Comparison of ENCODE assay signal across 24 cellular contexts in genomic region chr7:94431203-94431602, GRCh38. TPM values are rescaled to one million over a fixed set of nuclear protein-coding genes. Genes with fewer than 3 reads are reported as not detected.
DNase-seq lines count a peak whose midpoint lies in the region; ATAC-seq and TF ChIP-seq lines count a peak whose summit lies in the region.
"Had no signal": no experiment of that assay in that cellular context is flagged by ENCODE, and none has a peak within 500 bp of the region (broad histone marks: within the 10 kb centered on the region; RNA-seq: fewer than 3 reads in every experiment).

No MANE protein-coding gene starts in this region.

- H2AFZ ChIP-seq in GM23248, result no peak overlapping the region
- no peak overlapping the region for H2AFZ ChIP-seq in smooth muscle cell (ENCODE audit: low read depth)

- WGBS in GM23248 (ENCODE audit: low coverage in 1 of 2, low lambda C conversion rate in 2 of 2, missing lambda C conversion rate in 2 of 2), 2 experiments, result 21 to 33% methylated on average over 1 of the region's 1 CpG
- WGBS in smooth muscle cell (ENCODE audit: low lambda C conversion rate), result 58% methylated on average over 1 of the region's 1 CpG

- H3K4me3 ChIP-seq in GM23248, result no peak overlapping the region
- H3K4me3 ChIP-seq in fibroblast of the aortic adventitia (ENCODE audit: low read depth, low read length), result no peak overlapping the region
- no peak overlapping the region for H3K4me3 ChIP-seq in smooth muscle cell
- H3K4me3 ChIP-seq: BLaER1, Peyer's patch, SJCRH30 had no signal

- H3F3A ChIP-seq in GM23248 (ENCODE audit: insufficient read depth) (peaks cover 86% of the 10 kb centered on the region), smooth muscle cell (ENCODE audit: low read depth) (peaks cover 54% of the 10 kb centered on the region)

- H3K36me3 ChIP-seq in GM23248 (ENCODE audit: low read depth) (peaks cover 49% of the 10 kb centered on the region), smooth muscle cell (ENCODE audit: low read depth) (peaks cover 36% of the 10 kb centered on the region)
- H3K36me3 ChIP-seq: BLaER1, SJCRH30 had no signal

- H3K79me2 ChIP-seq in GM23248 (ENCODE audit: insufficient read depth) (no peaks in the 10 kb centered on the region), smooth muscle cell (ENCODE audit: low read depth) (no peaks in the 10 kb centered on the region)

- no peaks in the 10 kb centered on the region for H3K9me2 ChIP-seq in GM23248 (ENCODE audit: insufficient read depth)

- H4K20me1 ChIP-seq in GM23248 (ENCODE audit: insufficient read depth), result peaks cover 20% of the 10 kb centered on the region; the same call in 1 of the 2 replicates
- H4K20me1 ChIP-seq in smooth muscle cell (ENCODE audit: low read depth), result peaks cover 63% of the 10 kb centered on the region
- H4K20me1 ChIP-seq: BLaER1 had no signal

- no peaks in the 10 kb centered on the region for H3K27me3 ChIP-seq in GM23248 (replicated peaks; ENCODE audit: insufficient read depth)
- H3K27me3 ChIP-seq in smooth muscle cell (ENCODE audit: low read depth), result no peaks in the 10 kb centered on the region
- H3K27me3 ChIP-seq: BLaER1, Peyer's patch, SJCRH30 had no signal

- peak overlapping the region; percentile 100 for H3K27ac ChIP-seq in GM23248
- peak overlapping the region; percentile 99 for H3K27ac ChIP-seq in smooth muscle cell (ENCODE audit: low read depth)
- H3K27ac ChIP-seq: BLaER1, KMS-11, Peyer's patch, SJCRH30 had no signal

- no peak for ATAC-seq in HG02763 (IDR thresholded peaks at IDR 0.05; ENCODE audit: unreplicated experiment)

- H3K9ac ChIP-seq in GM23248 (peak overlapping the region; percentile 27), smooth muscle cell (ENCODE audit: low read depth) (no peak overlapping the region)
- H3K9ac ChIP-seq: BLaER1, KMS-11 had no signal

- no peaks in the 10 kb centered on the region for H3K9me3 ChIP-seq in GM23248 (ENCODE audit: low read depth)
- no peaks in the 10 kb centered on the region for H3K9me3 ChIP-seq in smooth muscle cell (replicated peaks; ENCODE audit: low read depth)
- H3K9me3 ChIP-seq: BLaER1, Peyer's patch had no signal

- H3K4me1 ChIP-seq in GM23248 (ENCODE audit: insufficient read depth), result 0 out of 2 replicates have a peak, but pooled peaks cover 5% of the 10 kb centered on the region
- peaks cover 1% of the 10 kb centered on the region for H3K4me1 ChIP-seq in smooth muscle cell (ENCODE audit: low read depth)
- H3K4me1 ChIP-seq: BLaER1, Peyer's patch, SJCRH30 had no signal

- no peak overlapping the region for H3K4me2 ChIP-seq in GM23248 (ENCODE audit: unreplicated experiment)
- H3K4me2 ChIP-seq in smooth muscle cell, result no peak overlapping the region
- H3K4me2 ChIP-seq: BLaER1, KMS-11 had no signal

- TF ChIP-seq CTCF in fibroblast of the aortic adventitia (IDR thresholded peaks at IDR 0.05; ENCODE audit: insufficient read depth, low read length) (no peak), smooth muscle cell (IDR thresholded peaks at IDR 0.05; ENCODE audit: borderline replicate concordance, insufficient read depth, poor library complexity, severe bottlenecking) (no peak)

- DNase-seq in GM23248 (peak; percentile 46), astrocyte of the hippocampus (ENCODE audit: low read depth, low spot score) (peak; percentile 12), fibroblast of the aortic adventitia (ENCODE audit: low read depth) (peak; percentile 65), smooth muscle cell (lab: John Stamatoyannopoulos, UW; ENCODE audit: unreplicated experiment) (no peak), mucosa of gallbladder (ENCODE audit: low spot score) (no peak), NCI-H524 treated with DMSO at 0.1 percent for 48 hours (lab: John Stamatoyannopoulos, UW) (no peak)
- DNase-seq: CD4-positive, alpha-beta T cell; COR-L47; GF-D8; H7; MV-4-11; NCI-H1105 treated with DMSO at 0.1 percent for 48 hours; NCI-H1694; NCI-H2081; NCI-H2171; NCI-H345; NCI-H524; NCI-H82; Peyer's patch; SJCRH30 had no signal

- in situ Hi-C loops in GM23248 (cut with MboI), result no loop called here

RNA-seq across cellular contexts. Expression of gene COL1A2, which starts 36.5 kb away (rescaled TPM):
- 10,930 and 11,288 TPM in 2 replicates for total RNA-seq in GM23248 (2014; rRNA removed; shearing (Covaris generic))
- polyA plus RNA-seq in GM23248 (2016; fragmentation: Nextera tagmentation; extraction: Ambion mirVana) (9,779 and 9,902 TPM in 2 replicates), smooth muscle cell (7,069 and 10,006 TPM in 2 replicates)
- total RNA-seq in fibroblast of the aortic adventitia (ENCODE audit: low replicate concordance) (4,453 and 32,213 TPM in 2 replicates), smooth muscle cell (4,221 and 4,749 TPM in 2 replicates), mucosa of gallbladder (478 TPM)
- total RNA-seq: OCI-LY7 had no signal

Comparison
In these comparisons a context has a peak if more than half of its experiments do, and no peak if none do; other contexts are left out.
1. DNase-seq: peak in GM23248 (single experiment), astrocyte of the hippocampus (single experiment) and fibroblast of the aortic adventitia (single experiment); none in smooth muscle cell (single experiment), mucosa of gallbladder (single experiment) and NCI-H524 treated with DMSO at 0.1 percent for 48 hours (single experiment).